1 cellular context compared by ENCODE assay signal in genomic region chr5:80255425-80255751, GRCh38.
TF ChIP-seq lines count a peak whose summit lies in the region.

No MANE protein-coding gene starts in this region.

TF ChIP-seq in SK-N-SH, 30 proteins besides CTCF, POLR2A, EP300 and RAD21 (continued from another document):
- TF ChIP-seq, protein P1, sequence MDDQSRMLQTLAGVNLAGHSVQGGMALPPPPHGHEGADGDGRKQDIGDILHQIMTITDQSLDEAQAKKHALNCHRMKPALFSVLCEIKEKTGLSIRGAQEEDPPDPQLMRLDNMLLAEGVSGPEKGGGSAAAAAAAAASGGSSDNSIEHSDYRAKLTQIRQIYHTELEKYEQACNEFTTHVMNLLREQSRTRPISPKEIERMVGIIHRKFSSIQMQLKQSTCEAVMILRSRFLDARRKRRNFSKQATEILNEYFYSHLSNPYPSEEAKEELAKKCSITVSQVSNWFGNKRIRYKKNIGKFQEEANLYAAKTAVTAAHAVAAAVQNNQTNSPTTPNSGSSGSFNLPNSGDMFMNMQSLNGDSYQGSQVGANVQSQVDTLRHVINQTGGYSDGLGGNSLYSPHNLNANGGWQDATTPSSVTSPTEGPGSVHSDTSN (IDR thresholded peaks at IDR 0.05): no peak
- TF ChIP-seq FOSL2 (IDR thresholded peaks at IDR 0.05; ENCODE audit: borderline replicate concordance, low read depth) (no peak), SMC3 (IDR thresholded peaks at IDR 0.05; ENCODE audit: low read depth, low read length) (no peak), ELF1 (IDR thresholded peaks at IDR 0.05) (no peak), IRF3 (IDR thresholded peaks at IDR 0.05; ENCODE audit: low read depth, low read length) (no peak), SIN3A (IDR thresholded peaks at IDR 0.05; ENCODE audit: borderline replicate concordance, low read depth, low read length) (peak; percentile 43; the same call in 1 of the 2 replicates)
